ENCODE assay signal across 8 cellular contexts in the genomic region with DNA sequence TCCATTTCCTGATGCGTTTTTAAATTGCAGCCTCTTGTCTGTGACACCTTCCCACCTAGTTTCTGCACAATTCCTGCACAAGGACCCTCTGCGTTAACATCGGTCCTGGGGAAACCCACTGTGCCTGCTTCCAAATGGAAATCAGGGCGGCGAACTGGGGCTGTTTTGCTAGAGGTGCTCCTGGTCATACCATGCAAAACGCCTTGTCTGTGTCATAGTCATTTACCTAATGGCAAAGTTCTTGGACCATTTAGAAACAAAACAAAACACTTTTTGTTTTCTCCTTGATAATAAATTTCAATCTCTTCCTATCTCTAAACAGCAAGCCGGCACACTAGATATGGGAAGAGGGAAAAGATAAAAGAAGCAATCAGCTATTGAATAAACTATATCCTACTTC.
DNase-seq lines count a peak whose midpoint lies in the region; ATAC-seq and TF ChIP-seq lines count a peak whose summit lies in the region.

No MANE protein-coding gene starts in this region.

- no peaks in the 10 kb centered on the region for H3K9me3 Mint-ChIP-seq in natural killer cell

- peak overlapping the region; percentile 94 for H3K4me3 Mint-ChIP-seq in natural killer cell

- H3K36me3 ChIP-seq in BE2C: no peaks in the 10 kb centered on the region; the same call in 1 of the 2 replicates
- H3K36me3 ChIP-seq in colonic mucosa: no peaks in the 10 kb centered on the region

- peaks cover 7% of the 10 kb centered on the region; the same call in 1 of the 2 replicates for H3K4me1 ChIP-seq in BE2C
- peaks cover 5% of the 10 kb centered on the region for H3K4me1 ChIP-seq in colonic mucosa

- H3K27me3 Mint-ChIP-seq in natural killer cell (ENCODE audit: low read depth in 2 of 2): no peaks in the 10 kb centered on the region

- H3K4me1 Mint-ChIP-seq in natural killer cell: peaks cover 81 to 85% of the 10 kb centered on the region in 2 donors

- no peaks in the 10 kb centered on the region for H3K36me3 Mint-ChIP-seq in natural killer cell

- H3K4me3 ChIP-seq in BE2C (ENCODE audit: low read depth, low read length) (peak overlapping the region; percentile 71), colonic mucosa (peak overlapping the region; percentile 35)

- H3K27me3 ChIP-seq in BE2C (no peaks in the 10 kb centered on the region), colonic mucosa (no peaks in the 10 kb centered on the region)

- intact Hi-C loops in colonic mucosa (cut with DNase I) (loop anchor here (5.0 kb wide), 1 partner anchor 39 kb away; no protein-coding TSS in a partner anchor), natural killer cell (cut with micrococcal nuclease) (loop anchor here (10.0 kb wide), 1 partner anchor 46 kb away; no protein-coding TSS in a partner anchor)

- H3K9ac ChIP-seq in colonic mucosa (ENCODE audit: low read depth in 2 of 2, low read length in 2 of 2): peak overlapping the region; percentile 74 to 95

- ATAC-seq in natural killer cell (no peak), HG03571 (IDR thresholded peaks at IDR 0.05; ENCODE audit: unreplicated experiment) (no peak)

- peak overlapping the region; percentile 85 for H3K27ac ChIP-seq in colonic mucosa

- H3K9me3 ChIP-seq in BE2C: no peaks in the 10 kb centered on the region
- no peaks in the 10 kb centered on the region for H3K9me3 ChIP-seq in colonic mucosa

- no peak for TF ChIP-seq CTCF in BE2C (IDR thresholded peaks at IDR 0.05; ENCODE audit: low read depth, low read length)
- TF ChIP-seq CTCF in colonic mucosa (IDR thresholded peaks at IDR 0.05): no peak
- TF ChIP-seq CTCF in natural killer cell (IDR thresholded peaks at IDR 0.05): no peak

- DNase-seq in BE2C (peak; percentile 54), NCI-H526 (lab: John Stamatoyannopoulos, UW) (peak; percentile 32 to 64), colonic mucosa (no peak), natural killer cell (no peak), NCI-H2029 (lab: John Stamatoyannopoulos, UW) (no peak), NCI-H2196 (lab: John Stamatoyannopoulos, UW; ENCODE audit: unreplicated experiment) (no peak)
- no peak for DNase-seq in stimulated activated CD4-positive, alpha-beta T cell treated with anti-CD3 and anti-CD28 coated beads, Interleukin-1b, Interleukin-23, amount 100 ng/mL, for 48 hours

- H3K27ac Mint-ChIP-seq in natural killer cell: peak overlapping the region; percentile 89 to 97

Comparison
In these comparisons a context has a peak if more than half of its experiments do, and no peak if none do; other contexts are left out.
1. DNase-seq: peak in BE2C (single experiment) and NCI-H526 (2 of 2); none in colonic mucosa (single experiment), natural killer cell (single experiment), NCI-H2029 (single experiment), stimulated activated CD4-positive, alpha-beta T cell treated with anti-CD3 and anti-CD28 coated beads, Interleukin-1b, Interleukin-23, amount 100 ng/mL, for 48 hours (single experiment) and NCI-H2196 (single experiment).